9 cellular contexts compared by ENCODE assay signal in genomic region chr6:18323935-18324707, GRCh38. TPM values are rescaled to one million over a fixed set of nuclear protein-coding genes. Genes with fewer than 3 reads are reported as not detected.
DNase-seq lines count a peak whose midpoint lies in the region; ATAC-seq and TF ChIP-seq lines count a peak whose summit lies in the region.
"Had no signal": no experiment of that assay in that cellular context is flagged by ENCODE, and none has a peak within 500 bp of the region (broad histone marks: within the 10 kb centered on the region; RNA-seq: fewer than 3 reads in every experiment).

No MANE protein-coding gene starts in this region.

- no peak overlapping the region for H2AFZ ChIP-seq in MM.1S (ENCODE audit: low read length)

- peak; percentile 56 for ATAC-seq in GM21390 (IDR thresholded peaks at IDR 0.05; ENCODE audit: unreplicated experiment)

- H3K27ac Mint-ChIP-seq in endothelial cell (ENCODE audit: unreplicated experiment) (no peak overlapping the region), mesothelial cell of epicardium (no peak overlapping the region)

- H3K4me1 ChIP-seq in MM.1S (ENCODE audit: low read length): no peaks in the 10 kb centered on the region
- H3K4me1 ChIP-seq: SJSA1 had no signal

- H3K27me3 Mint-ChIP-seq in endothelial cell (ENCODE audit: unreplicated experiment) (peaks cover 4% of the 10 kb centered on the region), mesothelial cell of epicardium (ENCODE audit: low read depth) (no peaks in the 10 kb centered on the region)

- no peaks in the 10 kb centered on the region for H3K36me3 ChIP-seq in MM.1S (replicated peaks; ENCODE audit: insufficient read depth, low read length)
- H3K36me3 ChIP-seq: SJSA1 had no signal

- H3K4me3 ChIP-seq in MM.1S (ENCODE audit: low read length): no peak overlapping the region
- H3K4me3 ChIP-seq: SJSA1 had no signal

- no peaks in the 10 kb centered on the region for H3F3A ChIP-seq in MM.1S (ENCODE audit: insufficient read depth, low read length)

- H4K20me1 ChIP-seq in MM.1S (ENCODE audit: insufficient read depth, low read length): no peaks in the 10 kb centered on the region

- no peak overlapping the region for H3K27ac ChIP-seq in MM.1S (ENCODE audit: low read length)
- H3K27ac ChIP-seq: SJSA1 had no signal

- intact Hi-C loops in posterior cingulate gyrus (cut with DNase I): loop anchor here (1.0 kb wide), 1 partner anchor 180 kb away; no protein-coding TSS in a partner anchor

- no peaks in the 10 kb centered on the region for H3K27me3 ChIP-seq in MM.1S (replicated peaks; ENCODE audit: insufficient read depth, low read length)
- H3K27me3 ChIP-seq: SJSA1 had no signal

- no peaks in the 10 kb centered on the region for H3K79me2 ChIP-seq in MM.1S (ENCODE audit: low read length)

- H3K9me2 ChIP-seq in MM.1S (replicated peaks; ENCODE audit: insufficient read depth, low read length): no peaks in the 10 kb centered on the region

- H3K4me3 Mint-ChIP-seq in endothelial cell (ENCODE audit: unreplicated experiment): no peak overlapping the region
- no peak overlapping the region for H3K4me3 Mint-ChIP-seq in mesothelial cell of epicardium

- DNase-seq in DMS 273 treated with DMSO at 0.1 percent for 48 hours (lab: John Stamatoyannopoulos, UW) (peak; percentile 40), MM.1S (peak; percentile 45), RPMI8226 (peak; percentile 77), endothelial cell (ENCODE audit: low spot score) (peak; percentile 18), mesothelial cell of epicardium (ENCODE audit: low spot score in 2 of 2, unreplicated experiment in 2 of 2) (no peak), mucosa of gallbladder (ENCODE audit: low spot score) (no peak), posterior cingulate gyrus (no peak)

- H3K36me3 Mint-ChIP-seq in endothelial cell (ENCODE audit: low read depth, unreplicated experiment): no peaks in the 10 kb centered on the region
- no peaks in the 10 kb centered on the region for H3K36me3 Mint-ChIP-seq in mesothelial cell of epicardium

- H3K9me3 ChIP-seq in MM.1S (replicated peaks; ENCODE audit: insufficient read depth, low read length): no peaks in the 10 kb centered on the region
- H3K9me3 ChIP-seq: SJSA1 had no signal

- H3K9ac ChIP-seq in MM.1S (ENCODE audit: low read length): no peak overlapping the region

- H3K4me2 ChIP-seq in MM.1S (ENCODE audit: low read depth, low read length): no peak overlapping the region

- H3K9me3 Mint-ChIP-seq in endothelial cell (ENCODE audit: unreplicated experiment): no peaks in the 10 kb centered on the region
- no peaks in the 10 kb centered on the region for H3K9me3 Mint-ChIP-seq in mesothelial cell of epicardium

- H3K4me1 Mint-ChIP-seq in endothelial cell (ENCODE audit: unreplicated experiment) (peaks cover 8% of the 10 kb centered on the region), mesothelial cell of epicardium (peaks cover 20% of the 10 kb centered on the region)

- peak; percentile 68 for TF ChIP-seq CTCF in MM.1S (IDR thresholded peaks at IDR 0.05; ENCODE audit: low read length)
- TF ChIP-seq CTCF in endothelial cell (IDR thresholded peaks at IDR 0.05; ENCODE audit: unreplicated experiment): peak; percentile 76
- TF ChIP-seq CTCF in mesothelial cell of epicardium (IDR thresholded peaks at IDR 0.05; ENCODE audit: unreplicated experiment): peak; percentile 66

RNA-seq across cellular contexts. Expression of gene DEK, which starts 59.8 kb away (rescaled TPM):
- total RNA-seq in endothelial cell (ENCODE audit: unreplicated experiment) (61.2 TPM), mesothelial cell of epicardium (77.8 to 87.5 TPM (median 79.5 TPM) in 3 replicates), mucosa of gallbladder (59.8 TPM)

Comparison
In these comparisons a context has a peak if more than half of its experiments do, and no peak if none do; other contexts are left out.
1. DNase-seq: peak in DMS 273 treated with DMSO at 0.1 percent for 48 hours (single experiment), MM.1S (single experiment), RPMI8226 (single experiment) and endothelial cell (single experiment); none in mesothelial cell of epicardium (0 of 2), mucosa of gallbladder (single experiment) and posterior cingulate gyrus (0 of 10).
2. Peak in every context shown above with its lines, with median percentiles within 50 percentile points of each other: CTCF ChIP-seq.